In genomic region chr1:211912064-211912463, GRCh38 we compare ENCODE assay signal across 25 cellular contexts.
DNase-seq lines count a peak whose midpoint lies in the region; ATAC-seq and TF ChIP-seq lines count a peak whose summit lies in the region.
"Had no signal": no experiment of that assay in that cellular context is flagged by ENCODE, and none has a peak within 500 bp of the region (broad histone marks: within the 10 kb centered on the region; RNA-seq: fewer than 3 reads in every experiment).

No MANE protein-coding gene starts in this region.

- peak; percentile 90 for ATAC-seq in mucosa of descending colon
- no peak for ATAC-seq in GM19452 (IDR thresholded peaks at IDR 0.05; ENCODE audit: unreplicated experiment)
- ATAC-seq in stimulated activated naive CD8-positive, alpha-beta T cell treated with anti-CD3 and anti-CD28 coated beads, Interleukin-15, Interleukin-2, amounts not matched to agents 100 U/mL and 50 U/mL, for 24 hours: no peak
- ATAC-seq: activated naive CD8-positive, alpha-beta T cell treated with anti-CD3 and anti-CD28 coated beads, Interleukin-2, amount 50 U/mL, for 24 hours; Right ventricle myocardium inferior; upper lobe of right lung had no signal

- H3K4me1 ChIP-seq in mucosa of descending colon (ENCODE audit: low read depth): peaks cover 17% of the 10 kb centered on the region
- H3K4me1 ChIP-seq: parathyroid adenoma, right atrium auricular region, upper lobe of right lung had no signal

- DNase-seq in Caki2 (ENCODE audit: low read depth): peak; percentile 53
- DNase-seq in NCI-H69 (lab: John Stamatoyannopoulos, UW): peak; percentile 73
- peak in 1 of 61 donors; percentile 32 for DNase-seq in caudate nucleus (lab: John Stamatoyannopoulos, UW)
- DNase-seq in mucosa of descending colon: no peak
- DNase-seq in superior temporal gyrus (ENCODE audit: extremely low spot score): no peak
- DNase-seq in ureter (ENCODE audit: low spot score): no peak
- no peak for DNase-seq in stimulated activated naive CD8-positive, alpha-beta T cell treated with anti-CD3 and anti-CD28 coated beads, Interleukin-15, Interleukin-2, amounts not matched to agents 100 U/mL and 50 U/mL, for 24 hours
- DNase-seq: activated CD4-positive, alpha-beta T cell treated with anti-CD3 and anti-CD28 coated beads for 48 hours; activated CD8-positive, alpha-beta memory T cell treated with anti-CD3 and anti-CD28 coated beads for 24 hours; activated gamma-delta T cell; activated naive CD8-positive, alpha-beta T cell treated with anti-CD3 and anti-CD28 coated beads, Interleukin-2, amount 50 U/mL, for 24 hours; effector CD4-positive, alpha-beta T cell; glutamatergic neuron; NCI-H1092; NCI-H187; NCI-H2171 treated with DMSO at 0.1 percent for 48 hours; NCI-H524; spleen; upper lobe of right lung; WERI-Rb-1 had no signal

- no peaks in the 10 kb centered on the region for H3K9me3 ChIP-seq in mucosa of descending colon
- H3K9me3 ChIP-seq: right atrium auricular region, spleen, upper lobe of right lung had no signal

- intact Hi-C loops in mucosa of descending colon (cut with DNase I, micrococcal nuclease): no loop called here

- H3K36me3 ChIP-seq in mucosa of descending colon (ENCODE audit: low read depth): no peaks in the 10 kb centered on the region
- H3K36me3 ChIP-seq: right atrium auricular region, spleen, upper lobe of right lung, WERI-Rb-1 had no signal

- H3K4me3 ChIP-seq in mucosa of descending colon: no peak overlapping the region
- H3K4me3 ChIP-seq: right atrium auricular region, spleen, upper lobe of right lung had no signal

- in situ Hi-C loops in Caki2 (cut with HindIII; ENCODE audit: low pct_unique_long_range_greater_than_20kb, low sequenced_read_pairs): no loop called here

- TF ChIP-seq CTCF in mucosa of descending colon (IDR thresholded peaks at IDR 0.05): no peak

- peak overlapping the region; percentile 59 for H3K27ac ChIP-seq in caudate nucleus (ENCODE audit: low read depth, low read length)
- H3K27ac ChIP-seq: epithelial cell of prostate, parathyroid adenoma, right atrium auricular region, spleen, upper lobe of right lung, WERI-Rb-1 had no signal

Comparison
In these comparisons a context has a peak if more than half of its experiments do, and no peak if none do; other contexts are left out.
1. DNase-seq: peak in Caki2 (single experiment) and NCI-H69 (single experiment); none in mucosa of descending colon (0 of 3), superior temporal gyrus (single experiment), ureter (single experiment) and stimulated activated naive CD8-positive, alpha-beta T cell treated with anti-CD3 and anti-CD28 coated beads, Interleukin-15, Interleukin-2, amounts not matched to agents 100 U/mL and 50 U/mL, for 24 hours (single experiment).